1 cellular context compared by ENCODE assay signal in genomic region chr1:225691377-225691776, GRCh38.
TF ChIP-seq lines count a peak whose summit lies in the region.

No MANE protein-coding gene starts in this region.

TF ChIP-seq in GM23338, 12 proteins besides CTCF, POLR2A, EP300 and RAD21 (continued from another document):
- no peak for TF ChIP-seq REST (IDR thresholded peaks at IDR 0.05; ENCODE audit: unreplicated experiment)
- TF ChIP-seq, protein P1, sequence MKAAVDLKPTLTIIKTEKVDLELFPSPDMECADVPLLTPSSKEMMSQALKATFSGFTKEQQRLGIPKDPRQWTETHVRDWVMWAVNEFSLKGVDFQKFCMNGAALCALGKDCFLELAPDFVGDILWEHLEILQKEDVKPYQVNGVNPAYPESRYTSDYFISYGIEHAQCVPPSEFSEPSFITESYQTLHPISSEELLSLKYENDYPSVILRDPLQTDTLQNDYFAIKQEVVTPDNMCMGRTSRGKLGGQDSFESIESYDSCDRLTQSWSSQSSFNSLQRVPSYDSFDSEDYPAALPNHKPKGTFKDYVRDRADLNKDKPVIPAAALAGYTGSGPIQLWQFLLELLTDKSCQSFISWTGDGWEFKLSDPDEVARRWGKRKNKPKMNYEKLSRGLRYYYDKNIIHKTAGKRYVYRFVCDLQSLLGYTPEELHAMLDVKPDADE (IDR thresholded peaks at IDR 0.05): no peak
